In genomic region chr1:83555871-83556270, GRCh38 we compare ENCODE assay signal across 15 cellular contexts.
"Had no signal": no experiment of that assay in that cellular context is flagged by ENCODE, and none has a peak within 500 bp of the region (broad histone marks: within the 10 kb centered on the region; RNA-seq: fewer than 3 reads in every experiment).

No MANE protein-coding gene starts in this region.

- H3K4me1 Mint-ChIP-seq: activated CD8-positive, alpha-beta memory T cell treated with anti-CD3 and anti-CD28 coated beads, Interleukin-2, amount 10 ng/mL, durations not matched to agents 7 days and 5 days had no signal

- H3K4me1 ChIP-seq: colonic mucosa had no signal

- H3K9me3 ChIP-seq: colonic mucosa, tibial nerve had no signal

- H3K9me3 Mint-ChIP-seq: activated T-cell treated with anti-CD3 and anti-CD28 coated beads, Interleukin-2, amount 50 U/mL, for 24 hours had no signal

- H3K36me3 Mint-ChIP-seq: activated CD8-positive, alpha-beta memory T cell treated with anti-CD3 and anti-CD28 coated beads, Interleukin-2, amount 10 ng/mL, durations not matched to agents 7 days and 5 days; activated naive CD8-positive, alpha-beta T cell had no signal

- DNase-seq: activated CD4-positive, alpha-beta T cell treated with anti-CD3 and anti-CD28 coated beads, Interleukin-2, amount 50 U/mL, for 48 hours; activated CD4-positive, CD25-positive, alpha-beta regulatory T cell treated with anti-CD3 and anti-CD28 coated beads, Interleukin-2, amount 50 U/mL, for 72 hours; activated CD8-positive, alpha-beta memory T cell treated with anti-CD3 and anti-CD28 coated beads, Interleukin-2, amount 10 ng/mL, durations not matched to agents 7 days and 5 days; activated gamma-delta T cell; activated T-cell treated with anti-CD3 and anti-CD28 coated beads, Interleukin-2, amount 50 U/mL, for 24 hours; colonic mucosa; effector CD8-positive, alpha-beta T cell; left ventricle myocardium superior; mesendoderm; posterior cingulate gyrus; T-helper 9 cell had no signal

- H3K27ac ChIP-seq: colonic mucosa, hepatocyte, tibial nerve had no signal

- H3K4me3 ChIP-seq: colonic mucosa, hepatocyte, skin epidermis, tibial nerve had no signal

- H3K79me2 ChIP-seq: hepatocyte had no signal

- H3K27me3 ChIP-seq: colonic mucosa, hepatocyte, tibial nerve had no signal

- H3K4me3 Mint-ChIP-seq: activated CD8-positive, alpha-beta memory T cell treated with anti-CD3 and anti-CD28 coated beads, Interleukin-2, amount 10 ng/mL, durations not matched to agents 7 days and 5 days; activated naive CD8-positive, alpha-beta T cell; activated T-cell treated with anti-CD3 and anti-CD28 coated beads, Interleukin-2, amount 50 U/mL, for 24 hours had no signal

- H3K27ac Mint-ChIP-seq: activated CD8-positive, alpha-beta memory T cell treated with anti-CD3 and anti-CD28 coated beads, Interleukin-2, amount 10 ng/mL, durations not matched to agents 7 days and 5 days; activated naive CD8-positive, alpha-beta T cell; activated T-cell treated with anti-CD3 and anti-CD28 coated beads, Interleukin-2, amount 50 U/mL, for 24 hours had no signal

- H3K4me2 ChIP-seq: hepatocyte had no signal

- H3K36me3 ChIP-seq: colonic mucosa, tibial nerve had no signal

- H3K27me3 Mint-ChIP-seq: activated CD8-positive, alpha-beta memory T cell treated with anti-CD3 and anti-CD28 coated beads, Interleukin-2, amount 10 ng/mL, durations not matched to agents 7 days and 5 days; activated naive CD8-positive, alpha-beta T cell; activated T-cell treated with anti-CD3 and anti-CD28 coated beads, Interleukin-2, amount 50 U/mL, for 24 hours had no signal

- H2AFZ ChIP-seq: hepatocyte had no signal
